Comparison of ENCODE assay signal across 26 cellular contexts in genomic region chr2:221243758-221244157, GRCh38.
"Had no signal": no experiment of that assay in that cellular context is flagged by ENCODE, and none has a peak within 500 bp of the region (broad histone marks: within the 10 kb centered on the region; RNA-seq: fewer than 3 reads in every experiment).

No MANE protein-coding gene starts in this region.

- H3K36me3 Mint-ChIP-seq: immature natural killer cell; mesothelial cell of epicardium; naive thymus-derived CD4-positive, alpha-beta T cell; natural killer cell treated with Interleukin-12 subunit alpha and Interleukin-12 subunit beta and Interleukin-15 and Interleukin-18, amount 100 ng/mL, for 72 hours; stimulated activated memory B cell treated with anti-CD40 and anti-IgM and Interleukin-4, amounts not matched to agents 10 μg/mL and 1 μg/mL and 100 μg/mL, for 72 hours; type B pancreatic cell had no signal

- H3K4me3 ChIP-seq: left lung, lower lobe of right lung, ovary, right atrium auricular region, right lobe of liver, smooth muscle cell, tibial nerve, uterus had no signal

- H3K4me3 Mint-ChIP-seq: immature natural killer cell; mesothelial cell of epicardium; naive thymus-derived CD4-positive, alpha-beta T cell; natural killer cell treated with Interleukin-12 subunit alpha and Interleukin-12 subunit beta and Interleukin-15 and Interleukin-18, amount 100 ng/mL, for 72 hours; stimulated activated memory B cell treated with anti-CD40 and anti-IgM and Interleukin-4, amounts not matched to agents 10 μg/mL and 1 μg/mL and 100 μg/mL, for 72 hours; type B pancreatic cell had no signal

- H3K27me3 Mint-ChIP-seq: progenitor cell of endocrine pancreas; stimulated activated memory B cell treated with anti-CD40 and anti-IgM and Interleukin-4, amounts not matched to agents 10 μg/mL and 1 μg/mL and 100 μg/mL, for 72 hours had no signal

- H3K4me1 ChIP-seq: left lung, lower lobe of right lung, right atrium auricular region, right lobe of liver, tibial nerve, uterus had no signal

- H3K4me2 ChIP-seq: smooth muscle cell had no signal

- H3K9me3 Mint-ChIP-seq: natural killer cell treated with Interleukin-12 subunit alpha and Interleukin-12 subunit beta and Interleukin-15 and Interleukin-18, amount 100 ng/mL, for 72 hours; stimulated activated memory B cell treated with anti-CD40 and anti-IgM and Interleukin-4, amounts not matched to agents 10 μg/mL and 1 μg/mL and 100 μg/mL, for 72 hours; type B pancreatic cell had no signal

- H3K4me1 Mint-ChIP-seq: immature natural killer cell; mesothelial cell of epicardium; naive thymus-derived CD4-positive, alpha-beta T cell had no signal

- H3K27me3 ChIP-seq: left lung, ovary, right atrium auricular region, right lobe of liver, tibial nerve, uterus had no signal

- ATAC-seq: left colon; left lung; lower lobe of right lung; naive thymus-derived CD4-positive, alpha-beta T cell; natural killer cell treated with Interleukin-12 subunit alpha and Interleukin-12 subunit beta and Interleukin-15 and Interleukin-18, amount 100 ng/mL, for 72 hours; right lobe of liver; stimulated activated memory B cell treated with anti-CD40 and anti-IgM and Interleukin-4, amounts not matched to agents 10 μg/mL and 1 μg/mL and 100 μg/mL, for 72 hours; stimulated activated naive CD8-positive, alpha-beta T cell treated with anti-CD3 and anti-CD28 coated beads, Interleukin-15, Interleukin-2, amounts not matched to agents 100 U/mL and 50 U/mL, for 24 hours had no signal

- H3K9me3 ChIP-seq: left lung, lower lobe of right lung, ovary, right atrium auricular region, right lobe of liver, tibial nerve, uterus had no signal

- DNase-seq: hippocampal formation; immature natural killer cell; kidney; left colon; left lung; lower lobe of right lung; mammary epithelial cell; mesenchymal stem cell; naive thymus-derived CD4-positive, alpha-beta T cell; ovary; right lobe of liver; stimulated activated CD4-positive, alpha-beta T cell treated with anti-CD3 and anti-CD28 coated beads, Interleukin-1b, Interleukin-23, amount 100 ng/mL, for 48 hours; stimulated activated CD4-positive, alpha-beta T cell treated with anti-CD3 and anti-CD28 coated beads, Interleukin-2, amount 100 ng/mL, for 48 hours; stimulated activated CD4-positive, alpha-beta T cell treated with anti-CD3 and anti-CD28 coated beads, Interleukin-4, amount 100 ng/mL, for 4 hours; stimulated activated CD8-positive, alpha-beta memory T cell treated with anti-CD3 and anti-CD28 coated beads, Interleukin-4, amount 100 ng/mL, for 48 hours; stimulated activated naive CD8-positive, alpha-beta T cell treated with anti-CD3 and anti-CD28 coated beads, Interleukin-15, Interleukin-2, amounts not matched to agents 100 U/mL and 50 U/mL, for 24 hours; substantia nigra; uterus had no signal

- H3K36me3 ChIP-seq: left lung, lower lobe of right lung, ovary, right atrium auricular region, right lobe of liver, tibial nerve, uterus had no signal

- H3K27ac Mint-ChIP-seq: immature natural killer cell; mesothelial cell of epicardium; naive thymus-derived CD4-positive, alpha-beta T cell; natural killer cell treated with Interleukin-12 subunit alpha and Interleukin-12 subunit beta and Interleukin-15 and Interleukin-18, amount 100 ng/mL, for 72 hours; progenitor cell of endocrine pancreas; stimulated activated memory B cell treated with anti-CD40 and anti-IgM and Interleukin-4, amounts not matched to agents 10 μg/mL and 1 μg/mL and 100 μg/mL, for 72 hours; type B pancreatic cell had no signal

- H3K27ac ChIP-seq: left lung, lower lobe of right lung, ovary, right atrium auricular region, right lobe of liver, tibial nerve, uterus had no signal
